Comparison of ENCODE assay signal across 9 cellular contexts in the genomic region with DNA sequence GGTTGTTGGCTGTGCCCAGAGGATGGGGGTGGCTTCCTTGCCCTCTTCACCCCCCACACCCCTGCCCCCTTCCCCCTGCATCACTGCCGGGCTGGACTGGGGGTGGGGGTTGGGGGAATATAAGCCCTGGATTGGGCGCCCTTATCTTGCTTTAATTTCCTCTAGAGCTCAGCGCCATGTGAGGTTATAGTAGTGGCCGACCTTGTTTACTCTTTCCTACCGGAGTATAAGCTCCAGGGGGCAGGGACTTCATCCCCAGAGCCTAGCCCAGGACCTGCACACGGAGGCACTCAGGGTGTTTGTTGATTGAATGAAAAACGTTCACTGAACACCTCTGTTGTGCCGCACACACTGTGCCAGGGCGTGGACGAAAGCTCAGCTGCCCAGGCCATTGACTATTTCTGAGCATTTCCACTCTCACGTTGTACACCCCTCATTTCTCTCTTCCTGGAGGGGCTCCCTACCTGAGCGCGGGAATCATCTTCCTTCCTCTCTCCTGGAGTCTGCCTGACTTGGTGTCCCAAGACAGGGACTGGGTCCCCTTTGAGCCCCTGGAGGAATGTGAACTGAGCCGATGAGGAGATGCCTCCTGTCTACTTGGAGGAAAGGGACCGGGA. TPM values are rescaled to one million over a fixed set of nuclear protein-coding genes. Genes with fewer than 3 reads are reported as not detected.
A peak's percentile ranks its signal among the peaks of the same experiment; 100 is the strongest.
DNase-seq lines count a peak whose midpoint lies in the region; ATAC-seq, FAIRE-seq and TF ChIP-seq lines count a peak whose summit lies in the region.
"Had no signal": no experiment of that assay in that cellular context is flagged by ENCODE, and none has a peak within 500 bp of the region (broad histone marks: within the 10 kb centered on the region; RNA-seq: fewer than 3 reads in every experiment).

No MANE protein-coding gene starts in this region.

- no peak for TF ChIP-seq CTCF in astrocyte (IDR thresholded peaks at IDR 0.05; ENCODE audit: insufficient read depth, low read depth, low read length)
- TF ChIP-seq CTCF in upper lobe of left lung (IDR thresholded peaks at IDR 0.05), result no peak
- TF ChIP-seq CTCF in gastroesophageal sphincter (IDR thresholded peaks at IDR 0.05), result no peak

- H3K9me3 Mint-ChIP-seq in astrocyte (ENCODE audit: unreplicated experiment), result no peaks in the 10 kb centered on the region

- peaks cover 4% of the 10 kb centered on the region for H3K4me1 ChIP-seq in astrocyte (ENCODE audit: insufficient read depth, low read length)
- H3K4me1 ChIP-seq in mesodermal cell (ENCODE audit: control insufficient read depth, insufficient read depth, low read length, poor library complexity, severe bottlenecking), result peaks cover 5% of the 10 kb centered on the region
- peaks cover 3 to 8% (median 5%) of the 10 kb centered on the region in 4 donors for H3K4me1 ChIP-seq in upper lobe of left lung
- H3K4me1 ChIP-seq in gastroesophageal sphincter, result peaks cover 0 to 6% (median 3%) of the 10 kb centered on the region in 3 donors

- peaks cover 5% of the 10 kb centered on the region for H3K4me1 Mint-ChIP-seq in astrocyte (ENCODE audit: low read depth, unreplicated experiment)

- FAIRE-seq in astrocyte (lab: Jason Lieb, UNC), result no peak
- FAIRE-seq in H54 (lab: Jason Lieb, UNC), result no peak

- H3K4me3 Mint-ChIP-seq in astrocyte (ENCODE audit: unreplicated experiment), result no peak overlapping the region

- no peaks in the 10 kb centered on the region for H3K9me3 ChIP-seq in astrocyte (ENCODE audit: insufficient read depth, low read depth, low read length)
- H3K9me3 ChIP-seq in mesodermal cell (ENCODE audit: control insufficient read depth, low read length), result no peaks in the 10 kb centered on the region
- no peaks in the 10 kb centered on the region for H3K9me3 ChIP-seq in upper lobe of left lung
- peaks cover 0 to 6% (median 0%) of the 10 kb centered on the region in 3 donors for H3K9me3 ChIP-seq in gastroesophageal sphincter

- 67 to 79% methylated on average over 10 to 12 of the region's 15 CpGs for WGBS in mesodermal cell (ENCODE audit: insufficient coverage in 2 of 2), 2 experiments
- 44 to 45% methylated on average over 14 to 15 of the region's 15 CpGs for WGBS in upper lobe of left lung, 2 donors
- WGBS in gastroesophageal sphincter (ENCODE audit: low coverage in 1 of 2), 2 donors, result 38% methylated on average over 6 of the region's 15 CpGs; no CpG with 5 or more reads in 1 of the 2 donors

- H2AFZ ChIP-seq in astrocyte (ENCODE audit: low read depth, low read length), result peak overlapping the region; percentile 91

- no peaks in the 10 kb centered on the region for H4K20me1 ChIP-seq in astrocyte (ENCODE audit: insufficient read depth, low read length)

- H3K27ac Mint-ChIP-seq in astrocyte (ENCODE audit: unreplicated experiment), result no peak overlapping the region

- H3K36me3 ChIP-seq in astrocyte (ENCODE audit: insufficient read depth, low read length) (no peaks in the 10 kb centered on the region), mesodermal cell (ENCODE audit: control insufficient read depth, insufficient read depth, low read length) (no peaks in the 10 kb centered on the region), upper lobe of left lung (no peaks in the 10 kb centered on the region), gastroesophageal sphincter (no peaks in the 10 kb centered on the region)

- no peaks in the 10 kb centered on the region for H3K36me3 Mint-ChIP-seq in astrocyte (ENCODE audit: low read depth, unreplicated experiment)

- TF ChIP-seq POLR2A in upper lobe of left lung (IDR thresholded peaks at IDR 0.05), result no peak
- TF ChIP-seq POLR2A in H54 (IDR thresholded peaks at IDR 0.05; ENCODE audit: low read depth, low read length), result no peak
- no peak for TF ChIP-seq POLR2A in gastroesophageal sphincter (IDR thresholded peaks at IDR 0.05)

- H3K79me2 ChIP-seq in astrocyte (ENCODE audit: insufficient read depth, low read length), result no peaks in the 10 kb centered on the region

- H3K9ac ChIP-seq in astrocyte (ENCODE audit: low read length), result peak overlapping the region; percentile 54

- H3K4me3 ChIP-seq in astrocyte (ENCODE audit: insufficient read depth, low read depth, low read length) (peak overlapping the region; percentile 47), mesodermal cell (ENCODE audit: extremely low read depth, insufficient read depth, low read length, poor library complexity, severe bottlenecking) (peak overlapping the region; percentile 18), upper lobe of left lung (peak overlapping the region in 3 of 4 donors; percentile 25 to 44 (median 25)), gastroesophageal sphincter (peak overlapping the region in 1 of 2 donors; percentile 45)

- H3K27me3 ChIP-seq in astrocyte (ENCODE audit: insufficient read depth, low read length), result peaks cover 8% of the 10 kb centered on the region
- H3K27me3 ChIP-seq in upper lobe of left lung, result peaks cover 0 to 14% (median 0%) of the 10 kb centered on the region in 4 donors
- peaks cover 36% of the 10 kb centered on the region for H3K27me3 ChIP-seq in gastroesophageal sphincter

- ATAC-seq in Right ventricle myocardium inferior (peak; percentile 3), left cardiac atrium (no peak), upper lobe of left lung (ENCODE audit: low FRiP score in 2 of 2) (no peak), gastroesophageal sphincter (no peak), left lobe of liver (no peak)

- H3K27ac ChIP-seq in astrocyte (ENCODE audit: low read depth, low read length) (no peak overlapping the region), mesodermal cell (ENCODE audit: low read depth, low read length, severe bottlenecking) (no peak overlapping the region), upper lobe of left lung (no peak overlapping the region), gastroesophageal sphincter (no peak overlapping the region)

- TF ChIP-seq EP300 in upper lobe of left lung (IDR thresholded peaks at IDR 0.05), result no peak
- TF ChIP-seq EP300 in gastroesophageal sphincter (IDR thresholded peaks at IDR 0.05), result no peak

- peaks cover 26% of the 10 kb centered on the region for H3K27me3 Mint-ChIP-seq in astrocyte (ENCODE audit: low read depth, unreplicated experiment)

- H3K4me2 ChIP-seq in astrocyte (ENCODE audit: low read length), result peak overlapping the region; percentile 87

- intact Hi-C loops in Right ventricle myocardium inferior (cut with DNase I) (loop anchor here (1.0 kb wide), 2 partner anchors 84 to 162 kb away; no protein-coding TSS in a partner anchor), left cardiac atrium (cut with DNase I) (loop anchor here (1.0 to 5.0 kb wide), 6 partner anchors 84 to 829 kb away; no protein-coding TSS in a partner anchor)

- DNase-seq in Right ventricle myocardium inferior (ENCODE audit: missing footprints) (no peak), left cardiac atrium (no peak), astrocyte (ENCODE audit: low read depth) (no peak), upper lobe of left lung (no peak), H54 (ENCODE audit: insufficient read length, low spot score) (no peak), left lobe of liver (ENCODE audit: low spot score) (no peak)

RNA-seq across cellular contexts. Expression of gene SPATA3, which starts 9.3 kb away (rescaled TPM):
- total RNA-seq in Right ventricle myocardium inferior (not detected), left cardiac atrium (not detected), astrocyte (not detected in 2 replicates), upper lobe of left lung (not detected), gastroesophageal sphincter (not detected), left lobe of liver (not detected)
- not detected for polyA plus RNA-seq in mesodermal cell (2013, experiment 1 of 2)
- not detected for polyA plus RNA-seq in mesodermal cell (2013, experiment 2 of 2)
- total RNA-seq: myocyte had no signal

RNA-seq across cellular contexts. Expression of gene C2orf72, which starts 50.7 kb away (rescaled TPM):
- total RNA-seq in Right ventricle myocardium inferior (0.16 TPM), left cardiac atrium (under 1 TPM in 1 of 2 donors, not detected in 1; 0.15 TPM), astrocyte (0.84 and 1.0 TPM in 2 replicates), upper lobe of left lung (under 1 TPM in 3 of 6 donors, not detected in 3; 0.37 to 0.84 (median 0.61) TPM), gastroesophageal sphincter (under 1 TPM in 2 of 4 donors, not detected in 2; 0.19 to 0.54 TPM), left lobe of liver (125 TPM)
- polyA plus RNA-seq in mesodermal cell (2013, experiment 1 of 2), result 2.8 TPM
- 2.5 TPM for polyA plus RNA-seq in mesodermal cell (2013, experiment 2 of 2)
- total RNA-seq: myocyte had no signal

Comparison
In these comparisons a context has a peak if more than half of its experiments do, and no peak if none do; other contexts are left out.
1. RNA of gene C2orf72, which starts 50.7 kb away (total RNA-seq): 125 TPM in left lobe of liver (single experiment); 0.84 to 1.0 TPM in astrocyte, 0.37 to 0.84 TPM in upper lobe of left lung, 0.19 to 0.54 TPM in gastroesophageal sphincter, 0.16 TPM in Right ventricle myocardium inferior (single experiment) and 0.15 TPM in left cardiac atrium; every median in the first group is over 10 times any median in the second.